In genomic region chr4:68498413-68499007, GRCh38 we compare ENCODE assay signal across 8 cellular contexts. TPM values are rescaled to one million over a fixed set of nuclear protein-coding genes. Genes with fewer than 3 reads are reported as not detected.
DNase-seq lines count a peak whose midpoint lies in the region; ATAC-seq, FAIRE-seq and TF ChIP-seq lines count a peak whose summit lies in the region.

No MANE protein-coding gene starts in this region.

- H3K27me3 ChIP-seq in breast epithelium (no peaks in the 10 kb centered on the region), kidney epithelial cell (ENCODE audit: control insufficient read depth, insufficient read depth, low read length) (no peaks in the 10 kb centered on the region)

- H3K27ac ChIP-seq in breast epithelium: no peak overlapping the region

- no peaks in the 10 kb centered on the region for H3K4me1 ChIP-seq in breast epithelium

- ATAC-seq in HG02678 (IDR thresholded peaks at IDR 0.05; ENCODE audit: unreplicated experiment): peak; percentile 88

- intact Hi-C loops in breast epithelium (cut with DNase I; ENCODE audit: low total_unique reads): no loop called here

- H3K4me3 ChIP-seq in breast epithelium: no peak overlapping the region
- H3K4me3 ChIP-seq in kidney epithelial cell (ENCODE audit: low read depth, low read length): no peak overlapping the region

- no peaks in the 10 kb centered on the region for H3K36me3 ChIP-seq in breast epithelium
- no peaks in the 10 kb centered on the region for H3K36me3 ChIP-seq in kidney epithelial cell (ENCODE audit: control insufficient read depth, insufficient read depth, low read length)

- no peak for TF ChIP-seq POLR2A in breast epithelium (IDR thresholded peaks at IDR 0.05)

- TF ChIP-seq CTCF in GM12874 (IDR thresholded peaks at IDR 0.05; ENCODE audit: insufficient read depth, low read depth, low read length) (peak; percentile 60), breast epithelium (IDR thresholded peaks at IDR 0.05) (peak in 2 of 3 donors; percentile 81 to 88), kidney epithelial cell (IDR thresholded peaks at IDR 0.05; ENCODE audit: insufficient read depth, low read length, poor library complexity, severe bottlenecking) (peak; percentile 81)

- DNase-seq in NCI-H1048 (lab: John Stamatoyannopoulos, UW) (peak; percentile 25), breast epithelium (ENCODE audit: low spot score in 2 of 2) (peak in 1 of 2 donors; percentile 36), kidney epithelial cell (ENCODE audit: low read depth) (peak; percentile 9)
- DNase-seq in stimulated activated CD4-positive, alpha-beta T cell treated with anti-CD3 and anti-CD28 coated beads, Interleukin-4, amount 100 ng/mL, for 4 hours: peak; percentile 38 to 40

- FAIRE-seq in A204.1 (lab: Jason Lieb, UNC) (peak; percentile 96), TTC549 (lab: Jason Lieb, UNC) (peak; percentile 72)

- H3K9me3 ChIP-seq in breast epithelium: no peaks in the 10 kb centered on the region

RNA-seq across cellular contexts. Expression of gene TMPRSS11E, which starts 51.2 kb away (rescaled TPM):
- total RNA-seq in breast epithelium (1 to 10 TPM in 2 of 3 donors, not detected in 1; 1.3 to 3.3 TPM), kidney epithelial cell (not detected in 2 replicates)
